ENCODE assay signal across 37 cellular contexts in the genomic region with DNA sequence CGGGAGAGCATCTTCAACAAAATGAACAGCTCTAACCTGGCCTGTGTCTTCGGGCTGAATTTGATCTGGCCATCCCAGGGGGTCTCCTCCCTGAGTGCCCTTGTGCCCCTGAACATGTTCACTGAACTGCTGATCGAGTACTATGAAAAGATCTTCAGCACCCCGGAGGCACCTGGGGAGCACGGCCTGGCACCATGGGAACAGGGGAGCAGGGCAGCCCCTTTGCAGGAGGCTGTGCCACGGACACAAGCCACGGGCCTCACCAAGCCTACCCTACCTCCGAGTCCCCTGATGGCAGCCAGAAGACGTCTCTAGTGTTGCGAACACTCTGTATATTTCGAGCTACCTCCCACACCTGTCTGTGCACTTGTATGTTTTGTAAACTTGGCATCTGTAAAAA.
"Had no signal": no experiment of that assay in that cellular context is flagged by ENCODE, and none has a peak within 500 bp of the region (broad histone marks: within the 10 kb centered on the region; RNA-seq: fewer than 3 reads in every experiment).

No MANE protein-coding gene starts in this region.

- H3K27me3 Mint-ChIP-seq: activated CD4-positive, alpha-beta T cell treated with anti-CD3 and anti-CD28 coated beads, Interleukin-2, amount 10 ng/mL, durations not matched to agents 24 days and 14 days; activated T-helper 17 cell treated with anti-CD3 and anti-CD28 coated beads, Interleukin-2, amount 50 U/mL, for 72 hours had no signal

- FAIRE-seq: astrocyte, TTC549 had no signal

- H3K36me3 Mint-ChIP-seq: activated CD4-positive, alpha-beta memory T cell treated with anti-CD3 and anti-CD28 coated beads for 36 hours; activated naive CD4-positive, alpha-beta T cell treated with anti-CD3 and anti-CD28 coated beads, Interleukin-2, amount 50 U/mL, for 72 hours; activated naive CD8-positive, alpha-beta T cell treated with anti-CD3 and anti-CD28 coated beads for 36 hours had no signal

- H3K27ac Mint-ChIP-seq: activated B cell treated with CpG ODN at 0.5 μM for 24 hours; activated CD4-positive, alpha-beta memory T cell treated with anti-CD3 and anti-CD28 coated beads for 36 hours; activated CD4-positive, alpha-beta T cell treated with anti-CD3 and anti-CD28 coated beads, Interleukin-2, amount 10 ng/mL, durations not matched to agents 24 days and 14 days; activated CD8-positive, alpha-beta T cell treated with anti-CD3 and anti-CD28 coated beads for 36 hours; activated naive CD4-positive, alpha-beta T cell treated with anti-CD3 and anti-CD28 coated beads for 36 hours; activated naive CD4-positive, alpha-beta T cell treated with anti-CD3 and anti-CD28 coated beads, Interleukin-2, amount 50 U/mL, for 72 hours; activated naive CD8-positive, alpha-beta T cell treated with anti-CD3 and anti-CD28 coated beads for 36 hours; activated T-cell treated with anti-CD3 and anti-CD28 coated beads, Interleukin-2, amount 50 U/mL, for 72 hours; activated T-helper 1 cell treated with anti-CD3 and anti-CD28 coated beads, Interleukin-12 subunit alpha, Interleukin-12 subunit beta, Interleukin-2, Interleukin-4 antibody, amounts not matched to agents 30 ng/mL and 10 ng/mL and 1 ng/mL, durations not matched to agents 14 hours and 24 hours and 36 hours; activated T-helper 17 cell treated with anti-CD3 and anti-CD28 coated beads, Interleukin-2, amount 50 U/mL, for 72 hours; T-helper 1 cell treated with Interleukin-12 subunit alpha and Interleukin-12 subunit beta and Interleukin-4 antibody, amounts not matched to agents 30 μg/mL and 1 μg/mL, for 36 hours; T-helper 2 cell treated with Interferon-gamma antibody and Interleukin-4, amounts not matched to agents 5 μg/mL and 100 μg/mL, for 36 hours had no signal

- H3K36me3 ChIP-seq: adrenal gland, brain microvascular endothelial cell, breast epithelium had no signal

- H3K27ac ChIP-seq: adrenal gland, body of pancreas, brain microvascular endothelial cell, breast epithelium, VCaP had no signal

- H3K4me3 ChIP-seq: adrenal gland, body of pancreas, breast epithelium had no signal

- H3K9me3 ChIP-seq: adrenal gland, body of pancreas, breast epithelium had no signal

- H3K27me3 ChIP-seq: adrenal gland, body of pancreas, brain microvascular endothelial cell, breast epithelium had no signal

- ATAC-seq: activated CD8-positive, alpha-beta T cell treated with anti-CD3 and anti-CD28 coated beads for 36 hours; activated naive CD4-positive, alpha-beta T cell treated with anti-CD3 and anti-CD28 coated beads, Interleukin-2, amount 50 U/mL, for 72 hours; activated T-cell treated with anti-CD3 and anti-CD28 coated beads, Interleukin-2, amount 50 U/mL, for 4 hours; activated T-cell treated with anti-CD3 and anti-CD28 coated beads, Interleukin-2, amount 50 U/mL, for 72 hours; activated T-helper 17 cell treated with anti-CD3 and anti-CD28 coated beads, Interleukin-2, amount 50 U/mL, for 72 hours; body of pancreas had no signal

- H3K4me1 ChIP-seq: adrenal gland, body of pancreas, breast epithelium had no signal

- DNase-seq: activated B cell treated with CpG ODN at 0.5 μM for 24 hours; activated CD4-positive, alpha-beta memory T cell treated with anti-CD3 and anti-CD28 coated beads for 36 hours; activated CD4-positive, alpha-beta T cell treated with anti-CD3 and anti-CD28 coated beads for 4 hours; activated CD4-positive, alpha-beta T cell treated with anti-CD3 and anti-CD28 coated beads, Interleukin-2, amount 10 ng/mL, durations not matched to agents 24 days and 14 days; activated CD4-positive, alpha-beta T cell treated with anti-CD3 and anti-CD28 coated beads, Interleukin-2, amount 50 U/mL, for 1 hour; activated CD4-positive, alpha-beta T cell treated with anti-CD3 and anti-CD28 coated beads, Interleukin-2, amount 50 U/mL, for 4 hours; activated CD4-positive, CD25-positive, alpha-beta regulatory T cell treated with anti-CD3 and anti-CD28 coated beads, Interleukin-2, amount 50 U/mL, for 72 hours; activated CD8-positive, alpha-beta memory T cell treated with anti-CD3 and anti-CD28 coated beads, Interleukin-2, amount 50 U/mL, for 4 hours; activated CD8-positive, alpha-beta T cell treated with anti-CD3 and anti-CD28 coated beads for 36 hours; activated effector memory CD4-positive, alpha-beta T cell treated with anti-CD3 and anti-CD28 coated beads, Interleukin-2, amount 50 U/mL, for 16 hours; activated gamma-delta T cell treated with Interleukin-2 at 50 U/mL for 16 hours; activated naive CD4-positive, alpha-beta T cell; activated naive CD4-positive, alpha-beta T cell treated with anti-CD3 and anti-CD28 coated beads for 36 hours; activated naive CD4-positive, alpha-beta T cell treated with anti-CD3 and anti-CD28 coated beads, Interleukin-2, amount 50 U/mL, for 16 hours; activated naive CD8-positive, alpha-beta T cell treated with anti-CD3 and anti-CD28 coated beads for 36 hours; activated T-cell treated with anti-CD3 and anti-CD28 coated beads for 4 hours; activated T-cell treated with anti-CD3 and anti-CD28 coated beads, Interleukin-2, amount 50 U/mL, for 1 hour; activated T-cell treated with anti-CD3 and anti-CD28 coated beads, Interleukin-2, amount 50 U/mL, for 4 hours; activated T-cell treated with anti-CD3 and anti-CD28 coated beads, Interleukin-2, amount 50 U/mL, for 72 hours; adrenal gland; amniotic stem cell; aorta; body of pancreas; brain microvascular endothelial cell; central memory CD4-positive, alpha-beta T cell; T-helper 1 cell; T-helper 2 cell; T-helper 9 cell had no signal

- H3K9me3 Mint-ChIP-seq: activated B cell treated with CpG ODN at 0.5 μM for 24 hours; activated CD4-positive, alpha-beta memory T cell treated with anti-CD3 and anti-CD28 coated beads for 36 hours; activated CD4-positive, alpha-beta T cell treated with anti-CD3 and anti-CD28 coated beads, Interleukin-2, amount 10 ng/mL, durations not matched to agents 24 days and 14 days; activated CD8-positive, alpha-beta T cell treated with anti-CD3 and anti-CD28 coated beads for 36 hours; activated naive CD4-positive, alpha-beta T cell treated with anti-CD3 and anti-CD28 coated beads for 36 hours; activated naive CD4-positive, alpha-beta T cell treated with anti-CD3 and anti-CD28 coated beads, Interleukin-2, amount 50 U/mL, for 72 hours; activated naive CD8-positive, alpha-beta T cell treated with anti-CD3 and anti-CD28 coated beads for 36 hours; activated T-cell treated with anti-CD3 and anti-CD28 coated beads, Interleukin-2, amount 50 U/mL, for 4 hours; activated T-cell treated with anti-CD3 and anti-CD28 coated beads, Interleukin-2, amount 50 U/mL, for 72 hours; activated T-helper 1 cell treated with anti-CD3 and anti-CD28 coated beads, Interleukin-12 subunit alpha, Interleukin-12 subunit beta, Interleukin-2, Interleukin-4 antibody, amounts not matched to agents 30 ng/mL and 10 ng/mL and 1 ng/mL, durations not matched to agents 14 hours and 24 hours and 36 hours; activated T-helper 17 cell treated with anti-CD3 and anti-CD28 coated beads, Interleukin-2, amount 50 U/mL, for 72 hours; T-helper 1 cell treated with Interleukin-12 subunit alpha and Interleukin-12 subunit beta and Interleukin-4 antibody, amounts not matched to agents 30 μg/mL and 1 μg/mL, for 36 hours; T-helper 2 cell treated with Interferon-gamma antibody and Interleukin-4, amounts not matched to agents 5 μg/mL and 100 μg/mL, for 36 hours had no signal

- H3K4me3 Mint-ChIP-seq: activated B cell treated with CpG ODN at 0.5 μM for 24 hours; activated CD4-positive, alpha-beta memory T cell treated with anti-CD3 and anti-CD28 coated beads for 36 hours; activated CD4-positive, alpha-beta T cell treated with anti-CD3 and anti-CD28 coated beads, Interleukin-2, amount 10 ng/mL, durations not matched to agents 24 days and 14 days; activated CD8-positive, alpha-beta T cell treated with anti-CD3 and anti-CD28 coated beads for 36 hours; activated naive CD4-positive, alpha-beta T cell treated with anti-CD3 and anti-CD28 coated beads for 36 hours; activated naive CD8-positive, alpha-beta T cell treated with anti-CD3 and anti-CD28 coated beads for 36 hours; activated T-cell treated with anti-CD3 and anti-CD28 coated beads, Interleukin-2, amount 50 U/mL, for 4 hours; activated T-cell treated with anti-CD3 and anti-CD28 coated beads, Interleukin-2, amount 50 U/mL, for 72 hours; activated T-helper 1 cell treated with anti-CD3 and anti-CD28 coated beads, Interleukin-12 subunit alpha, Interleukin-12 subunit beta, Interleukin-2, Interleukin-4 antibody, amounts not matched to agents 30 ng/mL and 10 ng/mL and 1 ng/mL, durations not matched to agents 14 hours and 24 hours and 36 hours; activated T-helper 17 cell treated with anti-CD3 and anti-CD28 coated beads, Interleukin-2, amount 50 U/mL, for 72 hours; T-helper 1 cell treated with Interleukin-12 subunit alpha and Interleukin-12 subunit beta and Interleukin-4 antibody, amounts not matched to agents 30 μg/mL and 1 μg/mL, for 36 hours; T-helper 2 cell treated with Interferon-gamma antibody and Interleukin-4, amounts not matched to agents 5 μg/mL and 100 μg/mL, for 36 hours had no signal

- H3K4me1 Mint-ChIP-seq: activated B cell treated with CpG ODN at 0.5 μM for 24 hours; activated CD4-positive, alpha-beta T cell treated with anti-CD3 and anti-CD28 coated beads, Interleukin-2, amount 10 ng/mL, durations not matched to agents 24 days and 14 days; activated naive CD8-positive, alpha-beta T cell treated with anti-CD3 and anti-CD28 coated beads for 36 hours; activated T-helper 17 cell treated with anti-CD3 and anti-CD28 coated beads, Interleukin-2, amount 50 U/mL, for 72 hours had no signal
